In the genomic region with DNA sequence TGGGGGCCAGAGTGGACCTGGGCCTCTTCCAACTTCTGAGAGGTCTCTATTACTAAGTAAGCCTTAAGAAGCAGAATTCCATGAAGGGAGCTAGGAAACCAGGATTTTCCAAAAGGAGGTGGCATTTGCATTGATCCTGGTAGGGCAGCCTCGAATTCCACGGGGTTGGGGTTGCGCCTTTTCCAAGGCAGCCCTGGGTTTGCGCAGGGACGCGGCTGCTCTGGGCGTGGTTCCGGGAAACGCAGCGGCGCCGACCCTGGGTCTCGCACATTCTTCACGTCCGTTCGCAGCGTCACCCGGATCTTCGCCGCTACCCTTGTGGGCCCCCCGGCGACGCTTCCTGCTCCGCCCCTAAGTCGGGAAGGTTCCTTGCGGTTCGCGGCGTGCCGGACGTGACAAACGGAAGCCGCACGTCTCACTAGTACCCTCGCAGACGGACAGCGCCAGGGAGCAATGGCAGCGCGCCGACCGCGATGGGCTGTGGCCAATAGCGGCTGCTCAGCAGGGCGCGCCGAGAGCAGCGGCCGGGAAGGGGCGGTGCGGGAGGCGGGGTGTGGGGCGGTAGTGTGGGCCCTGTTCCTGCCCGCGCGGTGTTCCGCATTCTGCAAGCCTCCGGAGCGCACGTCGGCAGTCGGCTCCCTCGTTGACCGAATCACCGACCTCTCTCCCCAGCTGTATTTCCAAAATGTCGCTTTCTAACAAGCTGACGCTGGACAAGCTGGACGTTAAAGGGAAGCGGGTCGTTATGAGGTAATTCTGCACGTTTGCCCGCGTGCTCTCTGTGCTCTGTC, we compare ENCODE assay signal across 8 cellular contexts. TPM values are rescaled to one million over a fixed set of nuclear protein-coding genes. Genes with fewer than 3 reads are reported as not detected.
DNase-seq lines count a peak whose midpoint lies in the region; ATAC-seq and TF ChIP-seq lines count a peak whose summit lies in the region.

PGK1 (plus strand) TSS at position 593 of the 791 bp plus-strand sequence; CDS start at position 686, 93 bp downstream.

- peak within 1 kb of the TSS; percentile 81 for H3K4ac ChIP-seq in trophoblast cell (ENCODE audit: low read depth, low read length)

- H3K4me1 ChIP-seq in adipocyte (ENCODE audit: control insufficient read depth, insufficient read depth, low read length) (peaks cover 30% of the 10 kb centered on the region), cardiac muscle cell (ENCODE audit: low read depth) (peaks cover 4% of the 10 kb centered on the region), trophoblast cell (ENCODE audit: control insufficient read depth in 1 of 2, insufficient read depth in 2 of 2, low read length in 2 of 2) (peaks cover 0 to 9% of the 10 kb centered on the region in 2 experiments), transverse colon (peaks cover 0 to 37% (median 9%) of the 10 kb centered on the region in 4 donors)

- peak within 1 kb of the TSS; percentile 83 for H2AFZ ChIP-seq in trophoblast cell (ENCODE audit: insufficient read depth, low read length, poor library complexity)

- H2BK5ac ChIP-seq in trophoblast cell (ENCODE audit: low read depth, low read length, poor library complexity) = peak within 1 kb of the TSS; percentile 85

- H3K79me2 ChIP-seq in trophoblast cell (ENCODE audit: control insufficient read depth, insufficient read depth, low read length, poor library complexity) = peaks cover 14% of the 10 kb centered on the region

- H3K14ac ChIP-seq in trophoblast cell (ENCODE audit: low read length) = peak within 1 kb of the TSS; percentile 90

- H3K9me3 ChIP-seq in adipocyte (ENCODE audit: control insufficient read depth, low read length) = no peaks in the 10 kb centered on the region
- H3K9me3 ChIP-seq in cardiac muscle cell (ENCODE audit: low read depth) = no peaks in the 10 kb centered on the region
- H3K9me3 ChIP-seq in trophoblast cell (ENCODE audit: insufficient read depth, low read depth, low read length) = no peaks in the 10 kb centered on the region
- H3K9me3 ChIP-seq in transverse colon = no peaks in the 10 kb centered on the region

- TF ChIP-seq CTCF in GM12865 (IDR thresholded peaks at IDR 0.05; ENCODE audit: insufficient read depth, low read depth, low read length, missing control alignments) (no peak), cardiac muscle cell (IDR thresholded peaks at IDR 0.05; ENCODE audit: low read depth, low read length) (no peak), transverse colon (IDR thresholded peaks at IDR 0.05) (no peak)

- H2AK5ac ChIP-seq in trophoblast cell (ENCODE audit: low read length) = peak within 1 kb of the TSS; percentile 94

- peak; percentile 98 for TF ChIP-seq POLR2A in transverse colon (IDR thresholded peaks at IDR 0.05)

- H3K79me1 ChIP-seq in trophoblast cell (ENCODE audit: low read length) = peaks cover 9% of the 10 kb centered on the region

- H3K4me3 ChIP-seq in GM12865 (ENCODE audit: low read depth, low read length) (peak within 1 kb of the TSS; percentile 97), adipocyte (ENCODE audit: low read length) (peak within 1 kb of the TSS; percentile 94), cardiac muscle cell (peak within 1 kb of the TSS; percentile 84), trophoblast cell (ENCODE audit: low read depth, low read length) (peak within 1 kb of the TSS; percentile 87), transverse colon (peak within 1 kb of the TSS; percentile 60 to 91 (median 81))

- intact Hi-C loops in transverse colon (cut with DNase I; ENCODE audit: low total_unique reads) = no loop called here

- peak within 1 kb of the TSS; percentile 75 for H3K18ac ChIP-seq in trophoblast cell (ENCODE audit: low read length)

- H2BK120ac ChIP-seq in trophoblast cell (ENCODE audit: insufficient read depth, low read length, poor library complexity) = peak within 1 kb of the TSS; percentile 81

- H3K9ac ChIP-seq in adipocyte (ENCODE audit: low read length) (peak within 1 kb of the TSS; percentile 98), trophoblast cell (ENCODE audit: low read length) (peak within 1 kb of the TSS; percentile 91)

- no peak within 1 kb of the TSS for H3K23ac ChIP-seq in trophoblast cell (ENCODE audit: low read length)

- H4K8ac ChIP-seq in trophoblast cell (ENCODE audit: low read depth, low read length) = peak within 1 kb of the TSS; percentile 87

- ATAC-seq in HG02763 (IDR thresholded peaks at IDR 0.05; ENCODE audit: unreplicated experiment) = peak; percentile 98

- H4K12ac ChIP-seq in trophoblast cell (ENCODE audit: low read depth, low read length) = peak within 1 kb of the TSS; percentile 94

- H3K4me2 ChIP-seq in trophoblast cell (ENCODE audit: low read length) = peak within 1 kb of the TSS; percentile 83

- TF ChIP-seq EP300 in transverse colon (IDR thresholded peaks at IDR 0.05; ENCODE audit: low read depth) = peak; percentile 85

- no peak within 1 kb of the TSS for H2BK12ac ChIP-seq in trophoblast cell (ENCODE audit: low read length)

- DNase-seq in GM12865 (ENCODE audit: low read depth) = peak; percentile 98
- peak; percentile 63 for DNase-seq in NCI-H1417 treated with DMSO at 0.1 percent for 48 hours (lab: John Stamatoyannopoulos, UW)
- DNase-seq in SW480 (ENCODE audit: low spot score) = peak; percentile 93
- peak; percentile 95 for DNase-seq in adipocyte (ENCODE audit: low read depth)
- peak; percentile 93 to 98 for DNase-seq in cardiac muscle cell (ENCODE audit: low read depth in 1 of 2, low spot score in 1 of 2)
- DNase-seq in trophoblast cell = peak; percentile 91 to 96
- peak; percentile 96 for DNase-seq in transverse colon

- H3K27me3 ChIP-seq in adipocyte (replicated peaks; ENCODE audit: control insufficient read depth, insufficient read depth, low read length) (no peaks in the 10 kb centered on the region), cardiac muscle cell (no peaks in the 10 kb centered on the region), trophoblast cell (ENCODE audit: insufficient read depth, low read length) (no peaks in the 10 kb centered on the region), transverse colon (no peaks in the 10 kb centered on the region)

- H3K27ac ChIP-seq in cardiac muscle cell (peak within 1 kb of the TSS; percentile 90), trophoblast cell (ENCODE audit: low read depth, low read length) (peak within 1 kb of the TSS; percentile 85), transverse colon (peak within 1 kb of the TSS; percentile 92 to 99 (median 98))

- H3K36me3 ChIP-seq in adipocyte (ENCODE audit: control insufficient read depth, insufficient read depth, low read length, severe bottlenecking) (peaks cover 4% of the 10 kb centered on the region), cardiac muscle cell (no peaks in the 10 kb centered on the region), trophoblast cell (ENCODE audit: control insufficient read depth in 1 of 2, insufficient read depth in 2 of 2, low read length in 2 of 2) (peaks cover 0 to 2% of the 10 kb centered on the region in 2 experiments), transverse colon (no peaks in the 10 kb centered on the region)

- no CpG with 5 or more reads among the region's 72 CpGs for WGBS in trophoblast cell (ENCODE audit: extremely low coverage, insufficient coverage, insufficient read length)
- WGBS in transverse colon (ENCODE audit: low coverage in 1 of 2), 2 donors = 49% methylated on average over 67 of the region's 72 CpGs; no CpG with 5 or more reads in 1 of the 2 donors

- in situ Hi-C loops in transverse colon (cut with MboI; ENCODE audit: low pct_ligation_motif_present in 1 of 4, low pct_unique_long_range_greater_than_20kb in 1 of 4, low sequenced_read_pairs in 3 of 4) = loop anchor here in 1 of 4 donors (25.0 kb wide), 1 partner anchor 192 kb away; the partner anchor contains the start of gene ATP7A

- H4K91ac ChIP-seq in trophoblast cell (ENCODE audit: low read depth, low read length) = peak within 1 kb of the TSS; percentile 79

RNA-seq across cellular contexts. Expression of gene PGK1, which starts in this region (rescaled TPM):
- 602 and 938 TPM in 2 replicates for total RNA-seq in cardiac muscle cell
- polyA plus RNA-seq in cardiac muscle cell = 1,198 and 1,568 TPM in 2 replicates
- 182 and 184 TPM in 2 replicates for polyA plus RNA-seq in trophoblast cell (2013)
- 100 to 1,000 TPM in 3 of 4 donors, 10 to 100 TPM in 1; 35.6 to 207 (median 181) TPM for total RNA-seq in transverse colon

Comparison
In these comparisons a context has a peak if more than half of its experiments do, and no peak if none do; other contexts are left out.
1. Peak in every context shown above with its lines: DNase-seq, ATAC-seq, H3K4me3 ChIP-seq and H3K27ac ChIP-seq.